13 cellular contexts compared by ENCODE assay signal in the genomic region with DNA sequence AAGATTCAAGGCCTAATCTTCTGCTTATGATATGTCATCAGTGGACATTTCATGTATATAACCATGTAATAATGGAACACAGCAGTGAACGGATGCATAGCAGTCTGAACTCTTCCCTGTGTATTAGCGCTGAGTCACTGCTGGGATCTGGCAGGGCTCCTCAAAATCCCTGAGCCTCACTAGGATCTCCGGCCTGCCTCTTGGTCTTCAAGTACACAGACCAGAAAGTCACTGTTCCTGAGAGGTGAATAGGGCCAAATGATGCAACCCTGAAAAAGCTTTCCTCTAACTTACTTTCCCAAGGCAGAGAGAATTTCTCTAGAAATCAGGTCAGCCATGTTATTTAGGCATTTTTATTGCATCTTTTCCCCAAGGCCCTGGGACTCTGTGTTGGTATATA. TPM values are rescaled to one million over a fixed set of nuclear protein-coding genes. Genes with fewer than 3 reads are reported as not detected.
DNase-seq lines count a peak whose midpoint lies in the region; ATAC-seq and TF ChIP-seq lines count a peak whose summit lies in the region.
"Had no signal": no experiment of that assay in that cellular context is flagged by ENCODE, and none has a peak within 500 bp of the region (broad histone marks: within the 10 kb centered on the region; RNA-seq: fewer than 3 reads in every experiment).

No MANE protein-coding gene starts in this region.

- H3K9me3 ChIP-seq in GM23248 (ENCODE audit: low read depth): peaks cover 11% of the 10 kb centered on the region
- peaks cover 4 to 17% of the 10 kb centered on the region in 2 donors for H3K9me3 ChIP-seq in right atrium auricular region
- no peaks in the 10 kb centered on the region for H3K9me3 ChIP-seq in tibial artery

- H2AFZ ChIP-seq in GM23248: 0 out of 2 replicates have a peak overlapping the region, but pooled peaks have one; percentile 55

- no peaks in the 10 kb centered on the region for H3K36me3 ChIP-seq in GM23248 (ENCODE audit: low read depth)
- no peaks in the 10 kb centered on the region for H3K36me3 ChIP-seq in right atrium auricular region
- H3K36me3 ChIP-seq in tibial artery: no peaks in the 10 kb centered on the region

- H3K4me3 ChIP-seq in GM23248 (no peak overlapping the region), right atrium auricular region (no peak overlapping the region), tibial artery (no peak overlapping the region)

- no peak overlapping the region for H3K9ac ChIP-seq in GM23248

- no peak for ATAC-seq in GM21723 (IDR thresholded peaks at IDR 0.05; ENCODE audit: unreplicated experiment)
- no peak for ATAC-seq in effector memory CD8-positive, alpha-beta T cell (replicated peaks)

- H3K27me3 Mint-ChIP-seq in effector memory CD8-positive, alpha-beta T cell: peaks cover 23 to 25% of the 10 kb centered on the region in 2 donors

- no peak overlapping the region for H3K4me3 Mint-ChIP-seq in effector memory CD8-positive, alpha-beta T cell
- H3K4me3 Mint-ChIP-seq: central memory CD8-positive, alpha-beta T cell had no signal

- H3K27me3 ChIP-seq in GM23248 (replicated peaks; ENCODE audit: insufficient read depth) (no peaks in the 10 kb centered on the region), right atrium auricular region (no peaks in the 10 kb centered on the region), tibial artery (no peaks in the 10 kb centered on the region)

- no peaks in the 10 kb centered on the region for H3K9me2 ChIP-seq in GM23248 (ENCODE audit: insufficient read depth)

- peaks cover 0 to 1% of the 10 kb centered on the region in 2 donors for H3K9me3 Mint-ChIP-seq in effector memory CD8-positive, alpha-beta T cell

- no peaks in the 10 kb centered on the region for H3K36me3 Mint-ChIP-seq in effector memory CD8-positive, alpha-beta T cell (ENCODE audit: insufficient read depth)

- DNase-seq in GM23248 (peak; percentile 85), astrocyte of the hippocampus (ENCODE audit: low read depth, low spot score) (peak; percentile 21), right atrium auricular region (ENCODE audit: low spot score) (peak; percentile 69), tibial artery (peak; percentile 72 to 75), COR-L47 (lab: John Stamatoyannopoulos, UW) (no peak), superior temporal gyrus (ENCODE audit: extremely low spot score) (no peak)
- DNase-seq in effector memory CD8-positive, alpha-beta T cell: no peak
- DNase-seq: activated T-cell treated with anti-CD3 and anti-CD28 coated beads, Interleukin-2, amount 50 U/mL, for 48 hours; hippocampal formation; NCI-H1105 treated with DMSO at 0.1 percent for 48 hours had no signal

- H3K4me1 ChIP-seq in GM23248 (ENCODE audit: insufficient read depth) (peaks cover 20% of the 10 kb centered on the region), right atrium auricular region (no peaks in the 10 kb centered on the region), tibial artery (peaks cover 0 to 15% (median 2%) of the 10 kb centered on the region in 4 donors)

- H3K27ac Mint-ChIP-seq in effector memory CD8-positive, alpha-beta T cell: no peak overlapping the region

- H3K27ac ChIP-seq in GM23248 (peak overlapping the region; percentile 34), right atrium auricular region (no peak overlapping the region), tibial artery (no peak overlapping the region)
- H3K27ac ChIP-seq: VCaP had no signal

- H3F3A ChIP-seq in GM23248 (ENCODE audit: insufficient read depth): peaks cover 17% of the 10 kb centered on the region

- H3K4me1 Mint-ChIP-seq in effector memory CD8-positive, alpha-beta T cell (ENCODE audit: low read depth in 2 of 2): no peaks in the 10 kb centered on the region
- H3K4me1 Mint-ChIP-seq: central memory CD8-positive, alpha-beta T cell had no signal

- no peaks in the 10 kb centered on the region for H4K20me1 ChIP-seq in GM23248 (ENCODE audit: insufficient read depth)

- in situ Hi-C loops in GM23248 (cut with MboI): no loop called here

- H3K79me2 ChIP-seq in GM23248 (ENCODE audit: insufficient read depth): no peaks in the 10 kb centered on the region

- TF ChIP-seq CTCF in right atrium auricular region (IDR thresholded peaks at IDR 0.05): no peak
- TF ChIP-seq CTCF in tibial artery (IDR thresholded peaks at IDR 0.05): no peak

- 0 to 11% methylated on average over 3 of the region's 3 CpGs for WGBS in GM23248 (ENCODE audit: low coverage in 1 of 2, low lambda C conversion rate in 2 of 2, missing lambda C conversion rate in 2 of 2), 2 experiments

- no peak overlapping the region for H3K4me2 ChIP-seq in GM23248 (ENCODE audit: unreplicated experiment)

- intact Hi-C loops in tibial artery (cut with DNase I; ENCODE audit: low total_unique reads): no loop called here

RNA-seq across cellular contexts. Expression of gene POU2AF1, which starts 35.0 kb away (rescaled TPM):
- 0.11 TPM in 1 of 2 replicates, not detected in the other for total RNA-seq in GM23248 (2014; rRNA removed; shearing (Covaris generic))
- polyA plus RNA-seq in GM23248 (2016; fragmentation: Nextera tagmentation; extraction: Ambion mirVana): 0.09 and 0.16 TPM in 2 replicates
- total RNA-seq in right atrium auricular region: 1 to 10 TPM in 1 of 2 donors, under 1 TPM in 1; 0.11 to 1.6 TPM

RNA-seq across cellular contexts. Expression of gene POU2AF3, which starts 45.7 kb away (rescaled TPM):
- total RNA-seq in GM23248 (2014; rRNA removed; shearing (Covaris generic)): not detected in 2 replicates
- not detected in 2 replicates for polyA plus RNA-seq in GM23248 (2016; fragmentation: Nextera tagmentation; extraction: Ambion mirVana)
- under 1 TPM in 1 of 2 donors, not detected in 1; 0.47 TPM for total RNA-seq in right atrium auricular region

Comparison
In these comparisons a context has a peak if more than half of its experiments do, and no peak if none do; other contexts are left out.
1. DNase-seq: peak in GM23248 (single experiment), astrocyte of the hippocampus (single experiment), right atrium auricular region (single experiment) and tibial artery (2 of 2); none in COR-L47 (single experiment), superior temporal gyrus (single experiment) and effector memory CD8-positive, alpha-beta T cell (0 of 3).